18 cellular contexts compared by ENCODE assay signal in the genomic region with DNA sequence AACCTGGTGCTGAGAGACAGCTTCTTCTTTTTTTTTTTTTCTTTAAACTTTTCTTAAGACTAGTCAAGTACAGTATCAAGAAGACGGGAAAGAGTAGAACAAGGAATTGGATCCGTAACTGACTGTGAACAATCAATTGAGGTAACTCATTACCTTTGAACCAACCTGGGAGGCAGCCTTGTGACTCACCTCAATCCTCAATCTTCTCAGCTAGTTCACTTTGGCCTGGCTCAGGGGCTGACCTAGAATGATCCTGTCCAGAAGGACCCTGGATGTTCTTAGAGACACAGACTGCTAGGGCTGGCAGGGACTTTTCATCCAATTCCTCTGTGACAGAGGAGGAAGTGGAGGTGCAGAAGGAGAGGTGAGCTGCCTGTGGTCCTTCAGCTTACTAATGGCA. TPM values are rescaled to one million over a fixed set of nuclear protein-coding genes. Genes with fewer than 3 reads are reported as not detected.
A peak's percentile ranks its signal among the peaks of the same experiment; 100 is the strongest.
DNase-seq lines count a peak whose midpoint lies in the region; ATAC-seq, FAIRE-seq and TF ChIP-seq lines count a peak whose summit lies in the region.
"Had no signal": no experiment of that assay in that cellular context is flagged by ENCODE, and none has a peak within 500 bp of the region (broad histone marks: within the 10 kb centered on the region; RNA-seq: fewer than 3 reads in every experiment).

No MANE protein-coding gene starts in this region.

- peaks cover 13% of the 10 kb centered on the region for H3K23me2 ChIP-seq in H1 (ENCODE audit: low read depth, low read length)

- no peak overlapping the region for H3K56ac ChIP-seq in H1 (replicated peaks; ENCODE audit: insufficient read length, low read depth, low read length)

- H3K9me3 ChIP-seq in CD4-positive, CD25-positive, alpha-beta regulatory T cell (ENCODE audit: control insufficient read depth in 2 of 2, low read length in 2 of 2), result no peaks in the 10 kb centered on the region
- H3K9me3 ChIP-seq in OCI-LY1 (ENCODE audit: low read length) (no peaks in the 10 kb centered on the region), H1 (ENCODE audit: insufficient read depth in 2 of 2, low read depth in 1 of 2, low read length in 1 of 2) (no peaks in the 10 kb centered on the region), neural progenitor cell (ENCODE audit: low read depth) (no peaks in the 10 kb centered on the region)
- H3K9me3 ChIP-seq: BE2C had no signal

- TF ChIP-seq EP300 in H1 (IDR thresholded peaks at IDR 0.05; ENCODE audit: borderline replicate concordance in 1 of 2, low read depth in 2 of 2, low read length in 2 of 2), result no peak

- H2BK120ac ChIP-seq in H1 (replicated peaks; ENCODE audit: low read depth, low read length), result no peak overlapping the region

- H3K9me2 ChIP-seq in OCI-LY1 (ENCODE audit: low read depth, low read length), result no peaks in the 10 kb centered on the region

- no peak overlapping the region for H3K18ac ChIP-seq in H1 (ENCODE audit: extremely low read depth, low read length)

- no peak for DNase-seq in CD4-positive, CD25-positive, alpha-beta regulatory T cell
- DNase-seq in H1 (ENCODE audit: low read depth in 1 of 2, low spot score in 2 of 2), result no peak
- DNase-seq in neural progenitor cell (ENCODE audit: low spot score), result no peak
- DNase-seq in NCI-H510A treated with DMSO at 0.1 percent for 48 hours (lab: John Stamatoyannopoulos, UW), result no peak
- DNase-seq in NOMO-1 treated with dmso at 0.1 percent for 144 hours (lab: John Stamatoyannopoulos, UW; ENCODE audit: unreplicated experiment), result no peak
- DNase-seq in activated T-cell treated with anti-CD3 and anti-CD28 coated beads, Interleukin-2, amount 50 U/mL, for 24 hours, result no peak
- DNase-seq: BE2C, DMS79, KG1, NCI-H1105 treated with DMSO at 0.1 percent for 48 hours, NCI-H1694 treated with DMSO at 0.1 percent for 48 hours, NCI-H2107, NCI-H510A, NCI-H774, PC-3, RPMI8226, SIG-M5 had no signal

- H3K9me3 Mint-ChIP-seq in CD4-positive, CD25-positive, alpha-beta regulatory T cell, result peaks cover 0 to 3% (median 0%) of the 10 kb centered on the region in 7 donors
- H3K9me3 Mint-ChIP-seq in neural progenitor cell, result peaks cover 1% of the 10 kb centered on the region
- no peaks in the 10 kb centered on the region for H3K9me3 Mint-ChIP-seq in activated T-cell treated with anti-CD3 and anti-CD28 coated beads, Interleukin-2, amount 50 U/mL, for 24 hours

- H3K9ac ChIP-seq in OCI-LY1 (ENCODE audit: low read length), result no peak overlapping the region; the same call in 1 of the 2 replicates
- no peak overlapping the region for H3K9ac ChIP-seq in H1 (replicated peaks in 1 of 4; ENCODE audit: extremely low read depth in 1 of 4, low read depth in 3 of 4, low read length in 3 of 4)
- no peak overlapping the region for H3K9ac ChIP-seq in neural progenitor cell

- H2BK20ac ChIP-seq in H1 (ENCODE audit: low read length), result no peak overlapping the region

- H3K4me1 Mint-ChIP-seq in CD4-positive, CD25-positive, alpha-beta regulatory T cell, result peaks cover 0 to 7% (median 0%) of the 10 kb centered on the region in 4 donors
- peaks cover 15% of the 10 kb centered on the region for H3K4me1 Mint-ChIP-seq in neural progenitor cell
- peaks cover 5% of the 10 kb centered on the region for H3K4me1 Mint-ChIP-seq in activated T-cell treated with anti-CD3 and anti-CD28 coated beads, Interleukin-2, amount 50 U/mL, for 24 hours (ENCODE audit: low read depth)

- 92% methylated on average over 2 of the region's 2 CpGs; no CpG with 5 or more reads in 1 of the 2 experiments for WGBS in H1 (ENCODE audit: extremely low coverage in 1 of 2, insufficient coverage in 1 of 2, insufficient read length in 1 of 2, insufficient replicate concordance in 2 of 2, low coverage in 1 of 2, low lambda C conversion rate in 2 of 2, missing lambda C conversion rate in 1 of 2), 2 experiments

- no peak overlapping the region for H3K27ac ChIP-seq in CD4-positive, CD25-positive, alpha-beta regulatory T cell (ENCODE audit: insufficient read depth, low read length, poor library complexity, severe bottlenecking)
- H3K27ac ChIP-seq in OCI-LY1 (ENCODE audit: low read depth, low read length, poor library complexity, severe bottlenecking), result peak overlapping the region; percentile 83
- no peak overlapping the region for H3K27ac ChIP-seq in H1 (ENCODE audit: low read depth, low read length)
- no peak overlapping the region for H3K27ac ChIP-seq in neural progenitor cell

- H3K27me3 Mint-ChIP-seq in CD4-positive, CD25-positive, alpha-beta regulatory T cell, result peaks cover 37% of the 10 kb centered on the region
- peaks cover 9% of the 10 kb centered on the region for H3K27me3 Mint-ChIP-seq in neural progenitor cell (ENCODE audit: insufficient read depth, low read depth)
- peaks cover 46% of the 10 kb centered on the region for H3K27me3 Mint-ChIP-seq in activated T-cell treated with anti-CD3 and anti-CD28 coated beads, Interleukin-2, amount 50 U/mL, for 24 hours

- no peak overlapping the region for H4K8ac ChIP-seq in H1 (ENCODE audit: extremely low read depth, insufficient read depth, low read length)

- no peak for ATAC-seq in CD4-positive, CD25-positive, alpha-beta regulatory T cell (ENCODE audit: low read depth in 2 of 2)
- ATAC-seq: PC-3 had no signal

- CTCF ChIA-PET in H1 (lab: Charles Lee; ENCODE audit: partially characterized antibody), result interaction anchor here (0.7 to 2.1 kb wide), 7 partner anchors 13 to 638 kb away, joined by 3 to 9 read pairs (median 4); no protein-coding TSS in a partner anchor

- H3K36me3 Mint-ChIP-seq in CD4-positive, CD25-positive, alpha-beta regulatory T cell, result no peaks in the 10 kb centered on the region
- peaks cover 1% of the 10 kb centered on the region for H3K36me3 Mint-ChIP-seq in neural progenitor cell
- no peaks in the 10 kb centered on the region for H3K36me3 Mint-ChIP-seq in activated T-cell treated with anti-CD3 and anti-CD28 coated beads, Interleukin-2, amount 50 U/mL, for 24 hours (ENCODE audit: low read depth)

- H3K4me1 ChIP-seq in CD4-positive, CD25-positive, alpha-beta regulatory T cell (ENCODE audit: control insufficient read depth, insufficient read depth, low read length, poor library complexity, severe bottlenecking), result peaks cover 6% of the 10 kb centered on the region
- H3K4me1 ChIP-seq in OCI-LY1 (ENCODE audit: insufficient read depth, low read length, severe bottlenecking) (peaks cover 64% of the 10 kb centered on the region), H1 (replicated peaks in 1 of 4; ENCODE audit: control insufficient read depth in 3 of 4, insufficient read depth in 4 of 4, low read length in 3 of 4) (peaks cover 2 to 5% (median 3%) of the 10 kb centered on the region in 4 experiments; a peak in 3 of 7 replicates), neural progenitor cell (peaks cover 10% of the 10 kb centered on the region)
- H3K4me1 ChIP-seq: BE2C had no signal

- H4K5ac ChIP-seq in H1 (ENCODE audit: insufficient read length, low read depth, low read length), result no peak overlapping the region

- no peak overlapping the region for H3K23ac ChIP-seq in H1 (ENCODE audit: insufficient read length)

- H2BK15ac ChIP-seq in H1 (ENCODE audit: low read length), result peak overlapping the region; percentile 76; the same call in 1 of the 2 replicates

- H3K79me1 ChIP-seq in H1 (ENCODE audit: low read depth, low read length), result no peaks in the 10 kb centered on the region; the same call in 1 of the 2 replicates

- TF ChIP-seq RAD21 in H1 (IDR thresholded peaks at IDR 0.05 in 1 of 2, conservative IDR thresholded peaks at IDR 0.05 in 1 of 2; ENCODE audit: low read depth in 2 of 2, low read length in 2 of 2), result no peak

- H4K91ac ChIP-seq in H1 (replicated peaks; ENCODE audit: insufficient read length, low read length), result no peak overlapping the region

- H3K27ac Mint-ChIP-seq in CD4-positive, CD25-positive, alpha-beta regulatory T cell, result no peak overlapping the region
- H3K27ac Mint-ChIP-seq in neural progenitor cell, result no peak overlapping the region
- H3K27ac Mint-ChIP-seq in activated T-cell treated with anti-CD3 and anti-CD28 coated beads, Interleukin-2, amount 50 U/mL, for 24 hours, result no peak overlapping the region

- H3K36me3 ChIP-seq in CD4-positive, CD25-positive, alpha-beta regulatory T cell (ENCODE audit: control insufficient read depth, insufficient read depth, low read length), result no peaks in the 10 kb centered on the region
- peaks cover 17% of the 10 kb centered on the region for H3K36me3 ChIP-seq in OCI-LY1 (ENCODE audit: insufficient read depth, low read length)
- H3K36me3 ChIP-seq in H1 (ENCODE audit: control insufficient read depth in 2 of 4, insufficient read depth in 4 of 4, low read length in 3 of 4), result no peaks in the 10 kb centered on the region
- no peaks in the 10 kb centered on the region for H3K36me3 ChIP-seq in neural progenitor cell
- H3K36me3 ChIP-seq: BE2C had no signal

- H3K4me3 ChIP-seq in CD4-positive, CD25-positive, alpha-beta regulatory T cell (ENCODE audit: low read depth, low read length), result no peak overlapping the region
- H3K4me3 ChIP-seq in OCI-LY1 (ENCODE audit: low read depth, low read length, poor library complexity, severe bottlenecking), result no peak overlapping the region
- H3K4me3 ChIP-seq in H1 (ENCODE audit: extremely low read depth in 1 of 4, insufficient read depth in 2 of 4, low read depth in 3 of 4, low read length in 4 of 4), result no peak overlapping the region
- no peak overlapping the region for H3K4me3 ChIP-seq in neural progenitor cell

- H3K4ac ChIP-seq in H1 (replicated peaks; ENCODE audit: insufficient read length, low read depth, low read length), result no peak overlapping the region

- H2BK12ac ChIP-seq in H1 (ENCODE audit: low read depth, low read length), result no peak overlapping the region

- no peak overlapping the region for H3K14ac ChIP-seq in H1 (ENCODE audit: insufficient read length)

- POLR2A ChIA-PET in H1 (lab: Charles Lee; ENCODE audit: partially characterized antibody), result interaction anchor here (1.0 kb wide), 1 partner anchor 11 kb away, joined by 3 read pairs; no protein-coding TSS in a partner anchor

- H3K27me3 ChIP-seq in CD4-positive, CD25-positive, alpha-beta regulatory T cell (ENCODE audit: control insufficient read depth, insufficient read depth, low read length), result peaks cover 12% of the 10 kb centered on the region
- H3K27me3 ChIP-seq in OCI-LY1 (ENCODE audit: insufficient read depth, low read length) (no peaks in the 10 kb centered on the region), H1 (replicated peaks in 1 of 4; ENCODE audit: control insufficient read depth in 3 of 4, extremely low read depth in 1 of 4, insufficient read depth in 3 of 4, low read length in 3 of 4) (no peaks in the 10 kb centered on the region), neural progenitor cell (no peaks in the 10 kb centered on the region)

- H3K4me2 ChIP-seq in OCI-LY1 (ENCODE audit: low read length), result no peak overlapping the region
- H3K4me2 ChIP-seq in H1 (ENCODE audit: insufficient read depth in 1 of 2, low read depth in 2 of 2, low read length in 2 of 2), result no peak overlapping the region
- H3K4me2 ChIP-seq in neural progenitor cell, result no peak overlapping the region

- TF ChIP-seq CTCF in OCI-LY1 (IDR thresholded peaks at IDR 0.05; ENCODE audit: low read length), result no peak
- TF ChIP-seq CTCF in H1 (IDR thresholded peaks at IDR 0.05; ENCODE audit: control extremely low read depth in 1 of 3, insufficient read depth in 1 of 3, low read depth in 1 of 3, low read length in 3 of 3), result no peak
- no peak for TF ChIP-seq CTCF in neural progenitor cell (IDR thresholded peaks at IDR 0.05)

- peak overlapping the region in 3 of 4 donors; percentile 4 to 23 (median 16) for H3K4me3 Mint-ChIP-seq in CD4-positive, CD25-positive, alpha-beta regulatory T cell
- peak overlapping the region; percentile 28 for H3K4me3 Mint-ChIP-seq in neural progenitor cell
- H3K4me3 Mint-ChIP-seq in activated T-cell treated with anti-CD3 and anti-CD28 coated beads, Interleukin-2, amount 50 U/mL, for 24 hours, result no peak overlapping the region

- H2AFZ ChIP-seq in OCI-LY1 (ENCODE audit: low read length) (no peak overlapping the region), H1 (ENCODE audit: low read length) (no peak overlapping the region), neural progenitor cell (replicated peaks) (no peak overlapping the region)

- H3F3A ChIP-seq in OCI-LY1 (ENCODE audit: insufficient read depth, low read length) (0 out of 2 replicates have a peak, but pooled peaks cover 9% of the 10 kb centered on the region), neural progenitor cell (ENCODE audit: low read depth) (peaks cover 5% of the 10 kb centered on the region)

- no peak for TF ChIP-seq POLR2A in H1 (IDR thresholded peaks at IDR 0.05; ENCODE audit: control extremely low read depth in 1 of 2, low read depth in 2 of 2, low read length in 2 of 2)

- H4K20me1 ChIP-seq in OCI-LY1 (ENCODE audit: insufficient read depth, low read length) (no peaks in the 10 kb centered on the region), H1 (replicated peaks in 1 of 2; ENCODE audit: control insufficient read depth in 1 of 2, insufficient read depth in 2 of 2, low read length in 2 of 2) (no peaks in the 10 kb centered on the region), neural progenitor cell (ENCODE audit: low read depth) (no peaks in the 10 kb centered on the region)

- H2BK5ac ChIP-seq in H1 (ENCODE audit: low read depth, low read length), result no peak overlapping the region

- H2AK5ac ChIP-seq in H1 (ENCODE audit: low read depth, low read length), result no peak overlapping the region

- peaks cover 24% of the 10 kb centered on the region for H3K79me2 ChIP-seq in OCI-LY1 (ENCODE audit: insufficient read depth, low read length)
- H3K79me2 ChIP-seq in H1 (ENCODE audit: control insufficient read depth in 1 of 2, insufficient read depth in 2 of 2, low read length in 2 of 2), result no peaks in the 10 kb centered on the region
- peaks cover 5% of the 10 kb centered on the region for H3K79me2 ChIP-seq in neural progenitor cell (ENCODE audit: low read depth)

- no peak for FAIRE-seq in H1 (lab: Jason Lieb, UNC)

RNA-seq across cellular contexts. Expression of a gene that starts 1.5 kb away (rescaled TPM):
- 3.7 TPM for total RNA-seq in CD4-positive, CD25-positive, alpha-beta regulatory T cell
- not detected for polyA plus RNA-seq in CD4-positive, CD25-positive, alpha-beta regulatory T cell
- total RNA-seq in H1 (2021; fragmentation: NEBNext Ultra II Directional; extraction: Animal tissue kit (Norgen Biotek cat#: 25700)), result 23.8 and 24.7 TPM in 2 replicates
- polyA plus RNA-seq in H1 (2011; rRNA removed), result 14.0 and 15.4 TPM in 2 replicates
- polyA plus RNA-seq in H1 (2011; cell fraction: cytosol; rRNA removed), result 19.1 TPM
- polyA plus RNA-seq in H1 (2011; cell fraction: nucleus; rRNA removed), result 22.1 TPM
- polyA plus RNA-seq in H1 (2012, experiment 1 of 2), result 22.6 to 24.5 TPM (median 24.0 TPM) in 4 replicates
- polyA plus RNA-seq in H1 (2012, experiment 2 of 2), result 3.1 TPM
- polyA plus RNA-seq in H1 (2013, experiment 1 of 2), result 31.2 TPM
- polyA plus RNA-seq in H1 (2013, experiment 2 of 2), result 23.3 TPM
- polyA minus RNA-seq in H1 (2011; rRNA and poly(A)+ RNA removed), result 39.6 and 58.9 TPM in 2 replicates
- 20.6 TPM for polyA minus RNA-seq in H1 (2011; cell fraction: cytosol; rRNA and poly(A)+ RNA removed)
- polyA minus RNA-seq in H1 (2011; cell fraction: nucleus; rRNA and poly(A)+ RNA removed), result 21.7 TPM
- 50.5 and 61.9 TPM in 2 replicates for total RNA-seq in neural progenitor cell (ENCODE audit: low replicate concordance)
